ENCODE assay signal across 15 cellular contexts in genomic region chr12:23028158-23028802, GRCh38.
"Had no signal": no experiment of that assay in that cellular context is flagged by ENCODE, and none has a peak within 500 bp of the region (broad histone marks: within the 10 kb centered on the region; RNA-seq: fewer than 3 reads in every experiment).

No MANE protein-coding gene starts in this region.

- DNase-seq: activated naive CD4-positive, alpha-beta T cell treated with Interleukin-2 at 50 U/mL for 16 hours; activated T-cell treated with anti-CD3 and anti-CD28 coated beads for 4 hours; anterior cingulate cortex; hypothalamus; immature natural killer cell; mucosa of descending colon; naive thymus-derived CD4-positive, alpha-beta T cell; stimulated activated CD4-positive, alpha-beta T cell treated with anti-CD3 and anti-CD28 coated beads, Interleukin-15, amount 100 ng/mL, for 24 hours; stimulated activated CD4-positive, alpha-beta T cell treated with anti-CD3 and anti-CD28 coated beads, Interleukin-4, amount 100 ng/mL, for 1 hour; stimulated activated naive B cell treated with anti-CD40 and anti-IgM and Interleukin-4, amounts not matched to agents 10 μg/mL and 1 μg/mL and 100 μg/mL, for 72 hours; tibial artery; uterus had no signal

- H3K27me3 ChIP-seq: breast epithelium, tibial artery, uterus had no signal

- H3K4me1 Mint-ChIP-seq: activated T-helper 17 cell treated with anti-CD3 and anti-CD28 coated beads, Interleukin-2, amount 50 U/mL, for 72 hours; immature natural killer cell; naive thymus-derived CD4-positive, alpha-beta T cell; stimulated activated naive B cell treated with anti-CD40 and anti-IgM and Interleukin-4, amounts not matched to agents 10 μg/mL and 1 μg/mL and 100 μg/mL, for 72 hours had no signal

- ATAC-seq: activated T-helper 17 cell treated with anti-CD3 and anti-CD28 coated beads, Interleukin-2, amount 50 U/mL, for 72 hours; mucosa of descending colon; naive thymus-derived CD4-positive, alpha-beta T cell; stimulated activated naive B cell treated with anti-CD40 and anti-IgM and Interleukin-4, amounts not matched to agents 10 μg/mL and 1 μg/mL and 100 μg/mL, for 72 hours had no signal

- H3K36me3 Mint-ChIP-seq: immature natural killer cell; naive thymus-derived CD4-positive, alpha-beta T cell; stimulated activated naive B cell treated with anti-CD40 and anti-IgM and Interleukin-4, amounts not matched to agents 10 μg/mL and 1 μg/mL and 100 μg/mL, for 72 hours had no signal

- H3K4me3 ChIP-seq: breast epithelium, lung, mucosa of descending colon, tibial artery, uterus had no signal

- H3K4me1 ChIP-seq: breast epithelium, tibial artery, uterus had no signal

- H3K4me3 Mint-ChIP-seq: activated T-helper 17 cell treated with anti-CD3 and anti-CD28 coated beads, Interleukin-2, amount 50 U/mL, for 72 hours; immature natural killer cell; naive thymus-derived CD4-positive, alpha-beta T cell; stimulated activated naive B cell treated with anti-CD40 and anti-IgM and Interleukin-4, amounts not matched to agents 10 μg/mL and 1 μg/mL and 100 μg/mL, for 72 hours had no signal

- H3K27ac Mint-ChIP-seq: activated T-helper 17 cell treated with anti-CD3 and anti-CD28 coated beads, Interleukin-2, amount 50 U/mL, for 72 hours; immature natural killer cell; naive thymus-derived CD4-positive, alpha-beta T cell; stimulated activated naive B cell treated with anti-CD40 and anti-IgM and Interleukin-4, amounts not matched to agents 10 μg/mL and 1 μg/mL and 100 μg/mL, for 72 hours had no signal

- H3K27me3 Mint-ChIP-seq: activated T-helper 17 cell treated with anti-CD3 and anti-CD28 coated beads, Interleukin-2, amount 50 U/mL, for 72 hours; naive thymus-derived CD4-positive, alpha-beta T cell; stimulated activated naive B cell treated with anti-CD40 and anti-IgM and Interleukin-4, amounts not matched to agents 10 μg/mL and 1 μg/mL and 100 μg/mL, for 72 hours had no signal

- H3K27ac ChIP-seq: breast epithelium, tibial artery, uterus had no signal

- H3K36me3 ChIP-seq: breast epithelium, tibial artery, uterus had no signal

- H3K9me3 Mint-ChIP-seq: activated T-helper 17 cell treated with anti-CD3 and anti-CD28 coated beads, Interleukin-2, amount 50 U/mL, for 72 hours; stimulated activated naive B cell treated with anti-CD40 and anti-IgM and Interleukin-4, amounts not matched to agents 10 μg/mL and 1 μg/mL and 100 μg/mL, for 72 hours had no signal
